1 cellular context compared by ENCODE assay signal in genomic region chr20:32179934-32180333, GRCh38.
TF ChIP-seq lines count a peak whose summit lies in the region.

No MANE protein-coding gene starts in this region.

TF ChIP-seq in GM12878, 131 proteins besides CTCF, POLR2A, EP300 and RAD21:
- TF ChIP-seq KDM1A (IDR thresholded peaks at IDR 0.05; ENCODE audit: borderline replicate concordance) (no peak), ZBED1 (IDR thresholded peaks at IDR 0.05; ENCODE audit: borderline replicate concordance) (no peak), SIX5 (IDR thresholded peaks at IDR 0.05; ENCODE audit: low read depth, low read length, severe bottlenecking) (no peak), TCF7 (IDR thresholded peaks at IDR 0.05; ENCODE audit: borderline replicate concordance) (no peak), BMI1 (IDR thresholded peaks at IDR 0.05; ENCODE audit: borderline replicate concordance) (no peak), E2F8 (IDR thresholded peaks at IDR 0.05; ENCODE audit: low read depth, partially characterized antibody) (no peak), CHD4 (IDR thresholded peaks at IDR 0.05) (no peak), MTA2 (IDR thresholded peaks at IDR 0.05; ENCODE audit: low read depth) (no peak)
